In the genomic region with DNA sequence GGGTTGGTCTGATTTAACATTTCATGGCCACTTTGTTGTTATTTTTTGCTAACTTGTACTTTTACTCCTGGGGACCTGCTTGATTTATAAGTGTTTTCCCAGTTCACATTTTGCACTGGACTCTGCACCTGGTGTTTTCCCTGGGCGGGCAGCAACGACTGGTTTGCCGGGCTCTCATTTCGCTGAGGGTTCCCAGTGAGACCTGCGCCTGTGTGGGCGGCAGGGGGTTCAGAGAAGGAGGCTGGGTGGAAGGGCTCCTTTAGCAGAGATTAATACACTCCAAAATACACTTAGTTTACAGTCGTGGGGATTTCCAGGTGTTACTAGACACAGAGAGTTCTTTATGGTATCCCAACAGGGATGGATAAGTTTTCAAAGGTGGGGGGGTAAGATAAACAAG, we compare ENCODE assay signal across 21 cellular contexts. TPM values are rescaled to one million over a fixed set of nuclear protein-coding genes. Genes with fewer than 3 reads are reported as not detected.
A peak's percentile ranks its signal among the peaks of the same experiment; 100 is the strongest.
DNase-seq lines count a peak whose midpoint lies in the region; ATAC-seq, FAIRE-seq and TF ChIP-seq lines count a peak whose summit lies in the region.
"Had no signal": no experiment of that assay in that cellular context is flagged by ENCODE, and none has a peak within 500 bp of the region (broad histone marks: within the 10 kb centered on the region; RNA-seq: fewer than 3 reads in every experiment).

No MANE protein-coding gene starts in this region.

- TF ChIP-seq CTCF in OCI-LY7 (conservative IDR thresholded peaks at IDR 0.05; ENCODE audit: low read length) (no peak), brain microvascular endothelial cell (IDR thresholded peaks at IDR 0.05; ENCODE audit: low read depth, low read length, missing control alignments) (no peak)

- no TSS peak for BruUV-seq in OCI-LY7 (replicated peaks; lab: Mats Ljungman, UMichigan)

- no peaks in the 10 kb centered on the region for H3K9me2 ChIP-seq in OCI-LY7 (ENCODE audit: insufficient read depth, low read length)

- no peak overlapping the region for H3K4me3 ChIP-seq in OCI-LY7 (ENCODE audit: low read depth, low read length, poor library complexity, severe bottlenecking)
- H3K4me3 ChIP-seq in brain microvascular endothelial cell (ENCODE audit: low read depth, low read length): no peak overlapping the region
- H3K4me3 ChIP-seq: pancreas, thyroid gland had no signal

- no peaks in the 10 kb centered on the region for H3K36me3 ChIP-seq in OCI-LY7 (ENCODE audit: insufficient read depth, low read length)
- no peaks in the 10 kb centered on the region for H3K36me3 ChIP-seq in brain microvascular endothelial cell (replicated peaks)
- H3K36me3 ChIP-seq: pancreas, thyroid gland had no signal

- H3K9me3 ChIP-seq in OCI-LY7 (ENCODE audit: low read length): no peaks in the 10 kb centered on the region
- H3K9me3 ChIP-seq: pancreas, thyroid gland had no signal

- peak; percentile 73 for ATAC-seq in GM19351 (IDR thresholded peaks at IDR 0.05; ENCODE audit: unreplicated experiment)
- ATAC-seq in HG02870 (IDR thresholded peaks at IDR 0.05; ENCODE audit: unreplicated experiment): peak; percentile 70
- ATAC-seq: activated CD8-positive, alpha-beta T cell treated with anti-CD3 and anti-CD28 coated beads, Interleukin-2, amount 10 ng/mL, durations not matched to agents 7 days and 5 days; pancreas; WTC11 had no signal

- H4K20me1 ChIP-seq in OCI-LY7 (ENCODE audit: insufficient read depth, low read length): no peaks in the 10 kb centered on the region

- intact Hi-C loops in OCI-LY7 (cut with micrococcal nuclease; ENCODE audit: unreplicated experiment): no loop called here

- H3K79me2 ChIP-seq in OCI-LY7 (ENCODE audit: insufficient read depth, low read depth, low read length): no peaks in the 10 kb centered on the region

- POLR2A ChIA-PET in OCI-LY7 (lab: Charles Lee): interaction anchor here (0.5 kb wide), 1 partner anchor 9 kb away, joined by 3 read pairs; no protein-coding TSS in a partner anchor

- in situ Hi-C loops in brain microvascular endothelial cell (cut with HindIII; ENCODE audit: low pct_ligation_motif_present, low sequenced_read_pairs): no loop called here

- CTCF ChIA-PET in OCI-LY7 (lab: Charles Lee; ENCODE audit: unreplicated experiment): no interaction called here

- no peak for TF ChIP-seq POLR2A in GM12892 (IDR thresholded peaks at IDR 0.05; ENCODE audit: low read depth, low read length)

- FAIRE-seq in GM12892 (lab: Jason Lieb, UNC): peak; percentile 51
- FAIRE-seq: pancreas had no signal

- no peak overlapping the region for H2AFZ ChIP-seq in OCI-LY7 (ENCODE audit: low read length)

- DNase-seq in GM12892 (ENCODE audit: insufficient read length) (no peak), OCI-LY7 (ENCODE audit: low spot score) (no peak), brain microvascular endothelial cell (no peak), glomerular visceral epithelial cell (ENCODE audit: extremely low spot score) (no peak), NOMO-1 treated with dmso at 0.1 percent for 144 hours (lab: John Stamatoyannopoulos, UW; ENCODE audit: unreplicated experiment) (no peak)
- DNase-seq in central memory CD4-positive, alpha-beta T cell: no peak
- DNase-seq: activated CD8-positive, alpha-beta T cell treated with anti-CD3 and anti-CD28 coated beads, Interleukin-2, amount 10 ng/mL, durations not matched to agents 7 days and 5 days; COR-L47; endodermal cell; GOT3; hypothalamus; NCI-H1105 treated with DMSO at 0.1 percent for 48 hours; NK-92 treated with Interleukin-12 subunit alpha and Interleukin-12 subunit beta, amount 100 ng/mL, for 24 hours; pancreas; Right ventricle myocardium superior; T-helper 1 cell; thyroid gland had no signal

- H3K4me1 ChIP-seq in OCI-LY7 (ENCODE audit: insufficient read depth, low read length, poor library complexity, severe bottlenecking): peaks cover 11% of the 10 kb centered on the region
- H3K4me1 ChIP-seq: pancreas, thyroid gland had no signal

- H3K27me3 ChIP-seq in brain microvascular endothelial cell (replicated peaks): no peaks in the 10 kb centered on the region
- H3K27me3 ChIP-seq: thyroid gland had no signal

- H3K27ac ChIP-seq in OCI-LY7 (ENCODE audit: low read depth, low read length, poor library complexity, severe bottlenecking) (no peak overlapping the region), brain microvascular endothelial cell (no peak overlapping the region)
- H3K27ac ChIP-seq: KMS-11, pancreas, thyroid gland had no signal

- H3K4me2 ChIP-seq in OCI-LY7 (ENCODE audit: low read length): peak overlapping the region; percentile 13; the same call in 1 of the 2 replicates
- H3K4me2 ChIP-seq: KMS-11 had no signal

RNA-seq across cellular contexts. Expression of a gene that starts 53.0 kb away (rescaled TPM):
- 4.2 TPM for polyA plus RNA-seq in GM12892 (2012; ENCODE audit: missing spikeins)
- total RNA-seq in OCI-LY7 (2014; rRNA removed; shearing (Covaris generic)): not detected in 2 replicates
- total RNA-seq in OCI-LY7 (2022): 0.37 and 0.38 TPM in 2 replicates
